ENCODE assay signal across 12 cellular contexts in genomic region chr14:87869619-87870583, GRCh38.
A peak's percentile ranks its signal among the peaks of the same experiment; 100 is the strongest.
DNase-seq lines count a peak whose midpoint lies in the region; ATAC-seq lines count a peak whose summit lies in the region.
"Had no signal": no experiment of that assay in that cellular context is flagged by ENCODE, and none has a peak within 500 bp of the region (broad histone marks: within the 10 kb centered on the region; RNA-seq: fewer than 3 reads in every experiment).

No MANE protein-coding gene starts in this region.

- no peak overlapping the region for H3K4me3 ChIP-seq in Karpas-422 (ENCODE audit: low read length)
- H3K4me3 ChIP-seq: K562, psoas muscle, upper lobe of left lung had no signal

- DNase-seq in CD1c-positive myeloid dendritic cell (ENCODE audit: extremely low spot score) (peak; percentile 13), Karpas-422 (no peak), fibroblast of the conjunctiva (ENCODE audit: low read depth) (peak; percentile 43), T-helper 1 cell (no peak), NCI-H1694 treated with DMSO at 0.1 percent for 48 hours (lab: John Stamatoyannopoulos, UW) (no peak), cerebellar nuclear complex (lab: John Stamatoyannopoulos, UW) (no peak)
- DNase-seq in central memory CD4-positive, alpha-beta T cell, result no peak
- DNase-seq: activated CD4-positive, alpha-beta T cell treated with anti-CD3 and anti-CD28 coated beads, Interleukin-2, amount 10 ng/mL, durations not matched to agents 24 days and 14 days; psoas muscle; upper lobe of left lung had no signal

- H3K36me3 ChIP-seq in Karpas-422 (ENCODE audit: insufficient read depth, low read length), result no peaks in the 10 kb centered on the region
- H3K36me3 ChIP-seq: upper lobe of left lung had no signal

- H3K9ac ChIP-seq in Karpas-422 (ENCODE audit: low read length), result no peak overlapping the region

- H3K4me2 ChIP-seq in Karpas-422 (ENCODE audit: low read depth, low read length, poor library complexity, severe bottlenecking), result no peak overlapping the region

- H3K4me1 ChIP-seq in Karpas-422 (ENCODE audit: low read length), result peaks cover 35% of the 10 kb centered on the region
- H3K4me1 ChIP-seq: psoas muscle, upper lobe of left lung had no signal

- H3K27me3 ChIP-seq in Karpas-422 (ENCODE audit: low read length), result no peaks in the 10 kb centered on the region
- H3K27me3 ChIP-seq: upper lobe of left lung had no signal

- H2AFZ ChIP-seq in Karpas-422 (ENCODE audit: low read length), result peak overlapping the region; percentile 1; the same call in 1 of the 2 replicates

- no peaks in the 10 kb centered on the region for H3K9me2 ChIP-seq in Karpas-422 (replicated peaks; ENCODE audit: insufficient read depth, low read length)

- no peaks in the 10 kb centered on the region for H3K79me2 ChIP-seq in Karpas-422 (ENCODE audit: low read length)

- peak; percentile 76 for ATAC-seq in GM21529 (IDR thresholded peaks at IDR 0.05; ENCODE audit: unreplicated experiment)
- ATAC-seq: K562 had no signal

- no peak overlapping the region for H3K27ac ChIP-seq in Karpas-422 (ENCODE audit: low read length)
- H3K27ac ChIP-seq: psoas muscle, upper lobe of left lung had no signal

- H3K9me3 ChIP-seq in Karpas-422 (ENCODE audit: low read length), result no peaks in the 10 kb centered on the region
- H3K9me3 ChIP-seq: psoas muscle, upper lobe of left lung had no signal

- no peaks in the 10 kb centered on the region for H4K20me1 ChIP-seq in Karpas-422 (ENCODE audit: insufficient read depth, low read depth, low read length)

Comparison
In these comparisons a context has a peak if more than half of its experiments do, and no peak if none do; other contexts are left out.
1. DNase-seq: peak in CD1c-positive myeloid dendritic cell (single experiment) and fibroblast of the conjunctiva (single experiment); none in Karpas-422 (single experiment), central memory CD4-positive, alpha-beta T cell (single experiment), T-helper 1 cell (0 of 5), NCI-H1694 treated with DMSO at 0.1 percent for 48 hours (single experiment) and cerebellar nuclear complex (0 of 2).